16 cellular contexts compared by ENCODE assay signal in genomic region chr18:59150236-59150635, GRCh38. TPM values are rescaled to one million over a fixed set of nuclear protein-coding genes. Genes with fewer than 3 reads are reported as not detected.
DNase-seq lines count a peak whose midpoint lies in the region; ATAC-seq and TF ChIP-seq lines count a peak whose summit lies in the region.
"Had no signal": no experiment of that assay in that cellular context is flagged by ENCODE, and none has a peak within 500 bp of the region (broad histone marks: within the 10 kb centered on the region; RNA-seq: fewer than 3 reads in every experiment).

No MANE protein-coding gene starts in this region.

- H4K20me1 ChIP-seq in SK-N-SH (ENCODE audit: insufficient read depth) = no peaks in the 10 kb centered on the region

- intact Hi-C loops in CD4-positive, alpha-beta T cell (cut with DNase I, micrococcal nuclease) = no loop called here
- intact Hi-C loops in prostate gland (cut with DNase I) = no loop called here

- H3K4me2 ChIP-seq in SK-N-SH = no peak overlapping the region

- H3K9ac ChIP-seq in SK-N-SH = no peak overlapping the region

- peaks cover 1% of the 10 kb centered on the region; the same call in 1 of the 2 replicates for H3K79me2 ChIP-seq in SK-N-SH (ENCODE audit: insufficient read depth)

- no peak overlapping the region for H3K4me3 Mint-ChIP-seq in CD4-positive, alpha-beta T cell
- no peak overlapping the region for H3K4me3 Mint-ChIP-seq in HFFc6
- H3K4me3 Mint-ChIP-seq in activated T-helper 17 cell treated with anti-CD3 and anti-CD28 coated beads, Interleukin-2, amount 50 U/mL, for 72 hours = no peak overlapping the region

- H3K4me1 Mint-ChIP-seq in CD4-positive, alpha-beta T cell (ENCODE audit: low read depth) = peaks cover 49% of the 10 kb centered on the region
- H3K4me1 Mint-ChIP-seq in HFFc6 (ENCODE audit: low read depth) = peaks cover 10% of the 10 kb centered on the region
- H3K4me1 Mint-ChIP-seq in activated T-helper 17 cell treated with anti-CD3 and anti-CD28 coated beads, Interleukin-2, amount 50 U/mL, for 72 hours = peaks cover 23% of the 10 kb centered on the region

- H3F3A ChIP-seq in SK-N-SH (replicated peaks; ENCODE audit: insufficient read depth) = no peaks in the 10 kb centered on the region

- CTCF ChIA-PET in CD4-positive, alpha-beta T cell (lab: Charles Lee) = no interaction called here
- CTCF ChIA-PET in SK-N-SH (lab: Yijun Ruan, JAX) = no interaction called here

- no peak overlapping the region for H2AFZ ChIP-seq in SK-N-SH (ENCODE audit: low read depth)

- no peak overlapping the region for H3K27ac ChIP-seq in CD4-positive, alpha-beta T cell (ENCODE audit: low read depth, low read length)
- H3K27ac ChIP-seq in prostate gland = no peak overlapping the region
- H3K27ac ChIP-seq in SK-N-SH (ENCODE audit: low read depth in 2 of 2, low read length in 1 of 2) = no peak overlapping the region

- no peaks in the 10 kb centered on the region for H3K9me2 ChIP-seq in SK-N-SH

- no peaks in the 10 kb centered on the region for H3K9me3 Mint-ChIP-seq in CD4-positive, alpha-beta T cell
- no peaks in the 10 kb centered on the region for H3K9me3 Mint-ChIP-seq in HFFc6
- H3K9me3 Mint-ChIP-seq in activated T-helper 17 cell treated with anti-CD3 and anti-CD28 coated beads, Interleukin-2, amount 50 U/mL, for 72 hours = no peaks in the 10 kb centered on the region

- H3K27me3 ChIP-seq in CD4-positive, alpha-beta T cell (ENCODE audit: control insufficient read depth, insufficient read depth, low read length) = no peaks in the 10 kb centered on the region
- H3K27me3 ChIP-seq in prostate gland (replicated peaks; ENCODE audit: insufficient read depth) (no peaks in the 10 kb centered on the region), SK-N-SH (ENCODE audit: insufficient read depth) (no peaks in the 10 kb centered on the region)

- H3K27me3 Mint-ChIP-seq in CD4-positive, alpha-beta T cell = no peaks in the 10 kb centered on the region
- peaks cover 3% of the 10 kb centered on the region; the same call in 1 of the 2 replicates for H3K27me3 Mint-ChIP-seq in HFFc6 (ENCODE audit: insufficient read depth)
- no peaks in the 10 kb centered on the region for H3K27me3 Mint-ChIP-seq in activated T-helper 17 cell treated with anti-CD3 and anti-CD28 coated beads, Interleukin-2, amount 50 U/mL, for 72 hours

- no peak for TF ChIP-seq POLR2A in prostate gland (IDR thresholded peaks at IDR 0.05)

- DNase-seq in DMS53 (lab: John Stamatoyannopoulos, UW) = peak; percentile 63
- DNase-seq in DMS53 treated with DMSO at 0.1 percent for 48 hours (lab: John Stamatoyannopoulos, UW; ENCODE audit: unreplicated experiment) = no peak
- no peak for DNase-seq in CD4-positive, alpha-beta T cell
- no peak for DNase-seq in HFFc6
- DNase-seq in prostate gland (ENCODE audit: low spot score) = no peak
- DNase-seq in SK-N-SH = no peak
- DNase-seq: 8988T, C1 segment of cervical spinal cord, Caco-2, NCI-H146, NCI-H2171, NCI-H446 treated with DMSO at 0.1 percent for 48 hours, NCI-H82, SIG-M5 had no signal

- peaks cover 67% of the 10 kb centered on the region for H3K36me3 Mint-ChIP-seq in CD4-positive, alpha-beta T cell (ENCODE audit: low read depth)
- peaks cover 6% of the 10 kb centered on the region for H3K36me3 Mint-ChIP-seq in HFFc6 (ENCODE audit: low read depth)
- H3K36me3 Mint-ChIP-seq in activated T-helper 17 cell treated with anti-CD3 and anti-CD28 coated beads, Interleukin-2, amount 50 U/mL, for 72 hours (ENCODE audit: low read depth) = peaks cover 68% of the 10 kb centered on the region

- ATAC-seq in CD4-positive, alpha-beta T cell (ENCODE audit: poor library complexity) = no peak
- no peak for ATAC-seq in activated T-helper 17 cell treated with anti-CD3 and anti-CD28 coated beads, Interleukin-2, amount 50 U/mL, for 72 hours (replicated peaks)
- ATAC-seq in GM18873 (IDR thresholded peaks at IDR 0.05; ENCODE audit: low FRiP score, unreplicated experiment) = no peak

- peak overlapping the region; percentile 44 for H3K27ac Mint-ChIP-seq in CD4-positive, alpha-beta T cell
- no peak overlapping the region for H3K27ac Mint-ChIP-seq in HFFc6
- H3K27ac Mint-ChIP-seq in activated T-helper 17 cell treated with anti-CD3 and anti-CD28 coated beads, Interleukin-2, amount 50 U/mL, for 72 hours = peak overlapping the region; percentile 39

- H3K4me3 ChIP-seq in prostate gland (no peak overlapping the region), SK-N-SH (ENCODE audit: low read depth in 2 of 2, low read length in 1 of 2) (no peak overlapping the region)

- TF ChIP-seq RAD21 in SK-N-SH (IDR thresholded peaks at IDR 0.05; ENCODE audit: low read length) = no peak

- no peaks in the 10 kb centered on the region for H3K36me3 ChIP-seq in prostate gland
- H3K36me3 ChIP-seq in SK-N-SH (replicated peaks in 1 of 2; ENCODE audit: control insufficient read depth in 1 of 2, insufficient read depth in 2 of 2, low read length in 1 of 2) = peaks cover 0 to 23% of the 10 kb centered on the region in 2 experiments

- POLR2A ChIA-PET in CD4-positive, alpha-beta T cell (lab: Charles Lee) = no interaction called here
- POLR2A ChIA-PET in SK-N-SH (lab: Yijun Ruan, JAX) = no interaction called here

- no peaks in the 10 kb centered on the region for H3K9me3 ChIP-seq in CD4-positive, alpha-beta T cell (ENCODE audit: control insufficient read depth, low read length)
- no peaks in the 10 kb centered on the region for H3K9me3 ChIP-seq in prostate gland
- no peaks in the 10 kb centered on the region for H3K9me3 ChIP-seq in SK-N-SH
- H3K9me3 ChIP-seq: Caco-2 had no signal

- H3K4me1 ChIP-seq in prostate gland (replicated peaks) = no peaks in the 10 kb centered on the region
- no peaks in the 10 kb centered on the region; a peak in 1 of 4 replicates for H3K4me1 ChIP-seq in SK-N-SH (ENCODE audit: control insufficient read depth in 1 of 2, insufficient read depth in 2 of 2, low read depth in 1 of 2, low read length in 1 of 2)
- H3K4me1 ChIP-seq: Caco-2 had no signal

- no peak for TF ChIP-seq EP300 in SK-N-SH (IDR thresholded peaks at IDR 0.05; ENCODE audit: borderline replicate concordance in 1 of 2, low read depth in 1 of 2, low read length in 1 of 2)

- 92% methylated on average over 11 of the region's 11 CpGs for WGBS in prostate gland
- WGBS in SK-N-SH (ENCODE audit: low lambda C conversion rate) = 89% methylated on average over 9 of the region's 11 CpGs

- no peak for TF ChIP-seq CTCF in CD4-positive, alpha-beta T cell (IDR thresholded peaks at IDR 0.05)
- peak; percentile 16; the same call in 1 of the 2 replicates for TF ChIP-seq CTCF in HFFc6 (IDR thresholded peaks at IDR 0.05)
- no peak for TF ChIP-seq CTCF in prostate gland (IDR thresholded peaks at IDR 0.05)
- no peak for TF ChIP-seq CTCF in SK-N-SH (IDR thresholded peaks at IDR 0.05)

TF ChIP-seq in SK-N-SH, 30 proteins besides CTCF, POLR2A, EP300 and RAD21:
- TF ChIP-seq JUND (IDR thresholded peaks at IDR 0.05) = no peak
- TF ChIP-seq NFIC (IDR thresholded peaks at IDR 0.05; ENCODE audit: borderline replicate concordance) = no peak
- TF ChIP-seq EZH2phosphoT487 (IDR thresholded peaks at IDR 0.05; ENCODE audit: borderline replicate concordance, low read depth) = no peak
- no peak for TF ChIP-seq RCOR1 (IDR thresholded peaks at IDR 0.05; ENCODE audit: low read length)
- TF ChIP-seq GATA2 (CRISPR knock-in tag; IDR thresholded peaks at IDR 0.05) = no peak
- no peak for TF ChIP-seq USF2 (IDR thresholded peaks at IDR 0.05; ENCODE audit: borderline replicate concordance, low read depth, low read length)
- no peak for TF ChIP-seq PBX3 (IDR thresholded peaks at IDR 0.05)

RNA-seq across cellular contexts. Expression of gene SEC11C, which starts 10.6 kb away (rescaled TPM):
- total RNA-seq in CD4-positive, alpha-beta T cell = 10 to 100 TPM; 42.0 to 44.1 TPM
- total RNA-seq in HFFc6 (2021; fragmentation: NEBNext Ultra II Directional; extraction: Animal tissue kit (Norgen Biotek cat#: 25700)) = 10 to 100 TPM; 39.5 to 59.8 (median 50.8) TPM
- total RNA-seq in activated T-helper 17 cell treated with anti-CD3 and anti-CD28 coated beads, Interleukin-2, amount 50 U/mL, for 72 hours = 10 to 100 TPM; 57.9 to 87.8 TPM
- total RNA-seq in prostate gland = 100 to 1,000 TPM in 1 of 2 donors, 10 to 100 TPM in 1; 76.6 to 711 TPM
- 19.0 and 21.7 TPM in 2 replicates for polyA plus RNA-seq in SK-N-SH (2012; rRNA removed)
- 18.7 and 32.0 TPM in 2 replicates for polyA plus RNA-seq in SK-N-SH (2012; cell fraction: cytosol; rRNA removed)
- 8.4 and 8.9 TPM in 2 replicates for polyA plus RNA-seq in SK-N-SH (2012; cell fraction: nucleus; rRNA removed)
